1 cellular context compared by ENCODE assay signal in genomic region chr2:207258191-207258991, GRCh38.
TF ChIP-seq lines count a peak whose summit lies in the region.

No MANE protein-coding gene starts in this region.

TF ChIP-seq in A549, 52 proteins besides CTCF, POLR2A, EP300 and RAD21 (continued from another document):
- TF ChIP-seq MAX (IDR thresholded peaks at IDR 0.05) (peak; percentile 82), CBX8 (IDR thresholded peaks at IDR 0.05) (no peak), PHF8 (IDR thresholded peaks at IDR 0.05; ENCODE audit: borderline replicate concordance, low read depth) (no peak), CEBPB (IDR thresholded peaks at IDR 0.05) (peak in 1 of 2 experiments; percentile 58; a peak in 2 of 4 replicates), PBX3 (IDR thresholded peaks at IDR 0.05) (peak; percentile 80), JUNB (IDR thresholded peaks at IDR 0.05) (peak; percentile 90), GATA3 (IDR thresholded peaks at IDR 0.05; ENCODE audit: borderline replicate concordance) (peak; percentile 90), ZC3H11A (IDR thresholded peaks at IDR 0.05) (no peak), HOXA7 (CRISPR knock-in tag; IDR thresholded peaks at IDR 0.05) (no peak), FOXS1 (CRISPR knock-in tag; IDR thresholded peaks at IDR 0.05) (no peak), JUN (IDR thresholded peaks at IDR 0.05) (peak; percentile 71 to 81; a peak in 4 of 5 replicates), NR3C1 (IDR thresholded peaks at IDR 0.05) (no peak), CBX2 (IDR thresholded peaks at IDR 0.05; ENCODE audit: borderline replicate concordance, low read depth) (no peak), HOXB5 (CRISPR knock-in tag; IDR thresholded peaks at IDR 0.05) (peak; percentile 78; the same call in 1 of the 2 replicates), E2F6 (IDR thresholded peaks at IDR 0.05; ENCODE audit: borderline replicate concordance, low read depth) (0 out of 2 replicates have a peak, but pooled peaks have one; percentile 46), POLR2AphosphoS2 (conservative IDR thresholded peaks at IDR 0.05; ENCODE audit: low read length) (no peak), ZFP36 (IDR thresholded peaks at IDR 0.05; ENCODE audit: borderline replicate concordance, partially characterized antibody) (peak; percentile 31), HOXB13 (CRISPR knock-in tag; IDR thresholded peaks at IDR 0.05; ENCODE audit: low read depth) (no peak), EHF (CRISPR knock-in tag; IDR thresholded peaks at IDR 0.05) (no peak), TP53 (CRISPR knock-in tag; IDR thresholded peaks at IDR 0.05) (no peak), SREBF2 (IDR thresholded peaks at IDR 0.05) (no peak), ESRRA (IDR thresholded peaks at IDR 0.05; ENCODE audit: borderline replicate concordance, low read length) (peak; percentile 94), HEYL (CRISPR knock-in tag; IDR thresholded peaks at IDR 0.05) (no peak), KDM5A (IDR thresholded peaks at IDR 0.05) (no peak), SMC3 (IDR thresholded peaks at IDR 0.05) (peak; percentile 50; the same call in 2 of the 3 replicates), REST (IDR thresholded peaks at IDR 0.05) (no peak), CHD2 (IDR thresholded peaks at IDR 0.05; ENCODE audit: low read length, partially characterized antibody) (no peak), MAFK (IDR thresholded peaks at IDR 0.05; ENCODE audit: partially characterized antibody) (peak; percentile 68), RCOR1 (IDR thresholded peaks at IDR 0.05; ENCODE audit: low read depth, low read length) (no peak)
